13 cellular contexts compared by ENCODE assay signal in genomic region chr18:79611040-79611681, GRCh38.
DNase-seq lines count a peak whose midpoint lies in the region; ATAC-seq, FAIRE-seq and TF ChIP-seq lines count a peak whose summit lies in the region.
"Had no signal": no experiment of that assay in that cellular context is flagged by ENCODE, and none has a peak within 500 bp of the region (broad histone marks: within the 10 kb centered on the region; RNA-seq: fewer than 3 reads in every experiment).

No MANE protein-coding gene starts in this region.

- ATAC-seq in K562, result peak; percentile 65
- ATAC-seq: Panc1 had no signal

- FAIRE-seq in K562 (lab: Jason Lieb, UNC), result no peak

- H3K27me3 Mint-ChIP-seq in HFFc6 (ENCODE audit: insufficient read depth), result no peaks in the 10 kb centered on the region; the same call in 1 of the 2 replicates

- no peak overlapping the region for H3K27ac ChIP-seq in HEK293 (ENCODE audit: extremely low read depth, low read depth, low read length)
- no peak overlapping the region for H3K27ac ChIP-seq in K562 (ENCODE audit: extremely low read depth, low read depth, low read length)
- peak overlapping the region in 20 of 21 experiments; percentile 4 to 85 (median 74) for H3K27ac ChIP-seq in skin epidermis
- H3K27ac ChIP-seq in prostate gland, result no peak overlapping the region
- H3K27ac ChIP-seq: breast epithelium had no signal

- no peak overlapping the region for H3K4me3 Mint-ChIP-seq in HFFc6
- H3K4me3 Mint-ChIP-seq: IgD-negative memory B cell had no signal

- no peaks in the 10 kb centered on the region for H3K79me2 ChIP-seq in K562 (ENCODE audit: control insufficient read depth, insufficient read depth, low read length)

- intact Hi-C loops in K562 (cut with micrococcal nuclease), result no loop called here
- intact Hi-C loops in prostate gland (cut with DNase I), result no loop called here

- H3K4me2 ChIP-seq in K562 (ENCODE audit: insufficient read depth, low read length), result peak overlapping the region; percentile 27; the same call in 1 of the 2 replicates

- DNase-seq in K562 (ENCODE audit: extremely low read depth in 1 of 4, low spot score in 3 of 4) (peak; percentile 32 to 53 (median 40)), hepatic stellate cell (ENCODE audit: low spot score) (peak; percentile 51), NCI-H446 treated with DMSO at 0.1 percent for 48 hours (lab: John Stamatoyannopoulos, UW) (no peak), prostate gland (ENCODE audit: low spot score) (no peak), LoVo (ENCODE audit: low spot score) (no peak), HFFc6 (no peak)
- DNase-seq: activated CD4-positive, alpha-beta T cell treated with anti-CD3 and anti-CD28 coated beads, Interleukin-2, amount 50 U/mL, for 1 hour; stimulated activated CD4-positive, alpha-beta T cell treated with anti-CD3 and anti-CD28 coated beads, Interleukin-1b, Interleukin-23, amount 100 ng/mL, for 48 hours had no signal

- peaks cover 14% of the 10 kb centered on the region for H3K9me3 Mint-ChIP-seq in HFFc6
- H3K9me3 Mint-ChIP-seq: IgD-negative memory B cell had no signal

- H3K36me3 ChIP-seq in HEK293 (ENCODE audit: control insufficient read depth in 2 of 2, insufficient read depth in 1 of 2, low read length in 2 of 2) (no peaks in the 10 kb centered on the region), K562 (ENCODE audit: control insufficient read depth, insufficient read depth, low read length) (no peaks in the 10 kb centered on the region), prostate gland (no peaks in the 10 kb centered on the region)
- H3K36me3 ChIP-seq: breast epithelium had no signal

- no peaks in the 10 kb centered on the region for H3K9me3 ChIP-seq in HEK293 (ENCODE audit: control insufficient read depth, insufficient read depth, low read depth, low read length)
- H3K9me3 ChIP-seq in K562 (replicated peaks; ENCODE audit: control insufficient read depth, insufficient read depth, low read depth, low read length), result no peaks in the 10 kb centered on the region
- no peaks in the 10 kb centered on the region for H3K9me3 ChIP-seq in prostate gland
- H3K9me3 ChIP-seq: breast epithelium had no signal

- peaks cover 5% of the 10 kb centered on the region; the same call in 1 of the 2 replicates for H3K36me3 Mint-ChIP-seq in HFFc6 (ENCODE audit: low read depth)
- H3K36me3 Mint-ChIP-seq: IgD-negative memory B cell had no signal

- TF ChIP-seq CTCF in HEK293 (tag by site-specific recombination; IDR thresholded peaks at IDR 0.05) (no peak), K562 (IDR thresholded peaks at IDR 0.05 in 2 of 3, conservative IDR thresholded peaks at IDR 0.05 in 1 of 3; ENCODE audit: insufficient read depth in 2 of 3, low read depth in 1 of 3, low read length in 3 of 3) (no peak), prostate gland (IDR thresholded peaks at IDR 0.05) (no peak), HFFc6 (IDR thresholded peaks at IDR 0.05) (no peak)

- TF ChIP-seq EP300 in K562 (IDR thresholded peaks at IDR 0.05; ENCODE audit: low read length), result no peak

- no peak for TF ChIP-seq RAD21 in K562 (CRISPR knock-in tag; conservative IDR thresholded peaks at IDR 0.05 in 1 of 2, IDR thresholded peaks at IDR 0.05 in 1 of 2)

- H3K9me1 ChIP-seq in K562 (ENCODE audit: control insufficient read depth, insufficient read depth, low read length), result no peaks in the 10 kb centered on the region

- H4K20me1 ChIP-seq in K562 (replicated peaks; ENCODE audit: control insufficient read depth, insufficient read depth, low read length), result no peaks in the 10 kb centered on the region

- peak overlapping the region in 1 of 2 experiments; percentile 64; a peak in 2 of 4 replicates for H3K9ac ChIP-seq in K562 (ENCODE audit: insufficient read depth in 1 of 2, low read depth in 2 of 2, low read length in 2 of 2)

- POLR2A ChIA-PET in HEK293 (lab: Yijun Ruan, JAX), result no interaction called here
- POLR2A ChIA-PET in K562 (lab: Yijun Ruan, JAX), result interaction anchor here (0.6 to 1.6 kb wide), 7 partner anchors 9 to 72 kb away, joined by 3 read pairs; no protein-coding TSS in a partner anchor

- no TSS peak for BruUV-seq in K562 (replicated peaks; lab: Mats Ljungman, UMichigan)

- CTCF ChIA-PET in HEK293 (lab: Yijun Ruan, JAX) (interaction anchor here (0.5 to 0.6 kb wide), 2 partner anchors 42 to 143 kb away, joined by 3 to 5 read pairs; no protein-coding TSS in a partner anchor), K562 (lab: Yijun Ruan, JAX; ENCODE audit: low intra/inter-chr PET ratio) (no interaction called here)

- 11% methylated on average over 13 of the region's 20 CpGs for WGBS in K562 (ENCODE audit: insufficient coverage, low coverage, missing lambda C conversion rate)
- 79% methylated on average over 20 of the region's 20 CpGs for WGBS in prostate gland

- in situ Hi-C loops in K562 (cut with MboI), result no loop called here

- no peak for TF ChIP-seq POLR2A in K562 (conservative IDR thresholded peaks at IDR 0.05)
- no peak for TF ChIP-seq POLR2A in prostate gland (IDR thresholded peaks at IDR 0.05)

- no peak overlapping the region for H3K4me3 ChIP-seq in HEK293 (ENCODE audit: low read depth, low read length)
- H3K4me3 ChIP-seq in K562, result no peak overlapping the region
- peak overlapping the region in 4 of 7 experiments; percentile 3 to 20 (median 11) for H3K4me3 ChIP-seq in skin epidermis
- H3K4me3 ChIP-seq in prostate gland, result no peak overlapping the region
- H3K4me3 ChIP-seq: breast epithelium had no signal

- no peak overlapping the region for H3K27ac Mint-ChIP-seq in HFFc6
- H3K27ac Mint-ChIP-seq: IgD-negative memory B cell had no signal

- H3K4me1 ChIP-seq in HEK293 (ENCODE audit: control insufficient read depth, insufficient read depth, low read length) (no peaks in the 10 kb centered on the region), K562 (replicated peaks in 1 of 2; ENCODE audit: control insufficient read depth in 2 of 2, insufficient read depth in 2 of 2, low read length in 2 of 2) (peaks cover 11 to 68% of the 10 kb centered on the region in 2 experiments; a peak in 4 of 5 replicates), prostate gland (replicated peaks) (no peaks in the 10 kb centered on the region)
- H3K4me1 ChIP-seq: breast epithelium had no signal

- no peaks in the 10 kb centered on the region for H3K4me1 Mint-ChIP-seq in HFFc6 (ENCODE audit: low read depth)
- H3K4me1 Mint-ChIP-seq: IgD-negative memory B cell had no signal

- no peak overlapping the region for H2AFZ ChIP-seq in K562 (ENCODE audit: low read depth, low read length)

- H3K27me3 ChIP-seq in K562 (ENCODE audit: control insufficient read depth in 2 of 2, insufficient read depth in 2 of 2, low read length in 2 of 2) (peaks cover 0 to 14% of the 10 kb centered on the region in 2 experiments; a peak in 3 of 5 replicates), prostate gland (replicated peaks; ENCODE audit: insufficient read depth) (no peaks in the 10 kb centered on the region)

TF ChIP-seq in HEK293, 187 proteins besides CTCF, POLR2A, EP300 and RAD21 (continues in another document):
- TF ChIP-seq ZNF629 (tag by site-specific recombination; IDR thresholded peaks at IDR 0.05) (no peak), TCF7L2 (IDR thresholded peaks at IDR 0.05; ENCODE audit: borderline replicate concordance, low read depth, low read length) (no peak), SP7 (tag by site-specific recombination; IDR thresholded peaks at IDR 0.05) (peak; percentile 81), EGR2 (tag by site-specific recombination; IDR thresholded peaks at IDR 0.05; ENCODE audit: low read depth) (peak; percentile 91), GLIS2 (tag by site-specific recombination; IDR thresholded peaks at IDR 0.05) (no peak), SETDB1 (IDR thresholded peaks at IDR 0.05; ENCODE audit: insufficient read length, low read length) (no peak), ZNF747 (tag by site-specific recombination; IDR thresholded peaks at IDR 0.05) (no peak), ZBTB20 (tag by site-specific recombination; IDR thresholded peaks at IDR 0.05) (peak; percentile 71), ZNF169 (tag by site-specific recombination; IDR thresholded peaks at IDR 0.05) (no peak), ZNF677 (tag by site-specific recombination; IDR thresholded peaks at IDR 0.05) (no peak), KLF17 (tag by site-specific recombination; IDR thresholded peaks at IDR 0.05) (peak; percentile 34; the same call in 1 of the 2 replicates)

TF ChIP-seq in K562, 482 proteins besides CTCF, POLR2A, EP300 and RAD21 (continues in another document):
- TF ChIP-seq RBBP5 (IDR thresholded peaks at IDR 0.05; ENCODE audit: borderline replicate concordance, insufficient read depth, low read length, poor library complexity, severe bottlenecking) (no peak), JUND (IDR thresholded peaks at IDR 0.05; ENCODE audit: borderline replicate concordance, low read depth, low read length) (peak; percentile 89), JUND (tag; IDR thresholded peaks at IDR 0.05; ENCODE audit: borderline replicate concordance, low read depth, low read length) (peak; percentile 66; the same call in 1 of the 3 replicates), ZKSCAN8 (CRISPR knock-in tag; IDR thresholded peaks at IDR 0.05) (no peak), ZNF232 (CRISPR knock-in tag; IDR thresholded peaks at IDR 0.05) (no peak), ZNF644 (tag; IDR thresholded peaks at IDR 0.05; ENCODE audit: low read depth) (no peak), GABPB1 (CRISPR knock-in tag; IDR thresholded peaks at IDR 0.05) (no peak), PREB (CRISPR knock-in tag; IDR thresholded peaks at IDR 0.05) (no peak), TBP (optimal IDR thresholded peaks at IDR 0.05; ENCODE audit: low read depth, low read length) (no peak), CREM (IDR thresholded peaks at IDR 0.05; ENCODE audit: low read depth) (0 out of 2 replicates have a peak, but pooled peaks have one; percentile 10), MYC (IDR thresholded peaks at IDR 0.05; ENCODE audit: low read depth, low read length) (0 out of 2 replicates have a peak, but pooled peaks have one; percentile 13), MYC (CRISPR knock-in tag; IDR thresholded peaks at IDR 0.05; ENCODE audit: borderline replicate concordance, low read depth) (no peak), MTA1 (IDR thresholded peaks at IDR 0.05; ENCODE audit: borderline replicate concordance) (no peak), NR2C2 (CRISPR knock-in tag; IDR thresholded peaks at IDR 0.05) (no peak), NR2C2 (tag; IDR thresholded peaks at IDR 0.05) (no peak), SIN3A (IDR thresholded peaks at IDR 0.05; ENCODE audit: borderline replicate concordance in 2 of 2, control insufficient read depth in 1 of 2, low read depth in 2 of 2, low read length in 2 of 2) (no peak), RBM34 (IDR thresholded peaks at IDR 0.05; ENCODE audit: borderline replicate concordance, insufficient read depth, low read length) (no peak)

Comparison
In these comparisons a context has a peak if more than half of its experiments do, and no peak if none do; other contexts are left out.
1. H3K27ac ChIP-seq: peak in skin epidermis (20 of 21); none in HEK293 (single experiment), K562 (single experiment) and prostate gland (0 of 2).
2. H3K4me3 ChIP-seq: peak in skin epidermis (4 of 7); none in HEK293 (single experiment), K562 (single experiment) and prostate gland (0 of 2).
3. DNase-seq: peak in K562 (4 of 4) and hepatic stellate cell (single experiment); none in NCI-H446 treated with DMSO at 0.1 percent for 48 hours (single experiment), prostate gland (single experiment), LoVo (single experiment) and HFFc6 (single experiment).